ENCODE assay signal across 16 cellular contexts in the genomic region with DNA sequence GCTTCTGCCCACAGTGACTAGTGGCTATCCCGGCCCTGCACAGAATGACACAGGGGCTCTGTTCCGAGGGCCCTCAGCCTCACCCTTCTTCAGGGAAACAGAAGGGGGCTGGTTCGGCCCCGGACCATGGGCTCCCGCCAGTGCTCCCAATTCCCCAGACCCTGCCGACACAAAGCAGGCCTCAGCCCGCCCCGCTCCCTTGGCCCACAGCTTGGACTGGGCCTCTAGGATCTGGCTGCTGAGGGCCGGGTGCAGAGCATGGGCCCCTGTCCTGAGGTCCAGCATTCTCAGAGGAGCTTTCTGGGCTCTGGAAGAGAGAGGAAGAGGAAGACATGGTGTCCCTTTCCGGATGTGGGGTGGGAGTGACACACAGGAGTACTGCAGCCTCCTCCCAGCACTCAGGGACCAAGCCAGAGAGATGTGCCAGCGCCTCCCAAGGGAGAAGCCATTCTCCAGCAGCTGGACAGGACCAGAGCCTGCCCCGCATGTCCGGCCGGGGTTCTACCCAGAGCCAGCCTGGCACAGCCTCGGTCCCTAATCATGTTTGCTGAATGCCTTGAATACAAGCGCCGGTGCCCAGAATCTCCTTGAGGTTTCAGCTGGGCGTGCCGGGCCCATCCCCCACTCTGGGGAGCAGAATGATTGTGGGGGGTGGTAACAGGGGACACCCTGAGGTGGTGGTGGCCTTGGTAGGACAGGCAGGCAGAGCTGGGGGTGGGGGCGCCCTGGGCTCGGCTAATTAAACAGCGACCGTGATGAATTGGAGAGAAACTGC. TPM values are rescaled to one million over a fixed set of nuclear protein-coding genes. Genes with fewer than 3 reads are reported as not detected.
DNase-seq lines count a peak whose midpoint lies in the region; ATAC-seq and TF ChIP-seq lines count a peak whose summit lies in the region.
"Had no signal": no experiment of that assay in that cellular context is flagged by ENCODE, and none has a peak within 500 bp of the region (broad histone marks: within the 10 kb centered on the region; RNA-seq: fewer than 3 reads in every experiment).

No MANE protein-coding gene starts in this region.

- TF ChIP-seq POLR2A in suprapubic skin (IDR thresholded peaks at IDR 0.05) (no peak), sigmoid colon (IDR thresholded peaks at IDR 0.05) (no peak)

- TF ChIP-seq EP300 in suprapubic skin (IDR thresholded peaks at IDR 0.05) (no peak), sigmoid colon (IDR thresholded peaks at IDR 0.05) (no peak)

- 88% methylated on average over 23 of the region's 23 CpGs for WGBS in smooth muscle cell (ENCODE audit: low lambda C conversion rate)
- WGBS in suprapubic skin: 58% methylated on average over 6 of the region's 23 CpGs
- WGBS in sigmoid colon, 2 donors: 79 to 88% methylated on average over 23 of the region's 23 CpGs

- H3K4me2 ChIP-seq in smooth muscle cell: no peak overlapping the region

- no peaks in the 10 kb centered on the region for H3K36me3 ChIP-seq in smooth muscle cell (ENCODE audit: low read depth)
- H3K36me3 ChIP-seq in suprapubic skin: no peaks in the 10 kb centered on the region
- H3K36me3 ChIP-seq in sigmoid colon: no peaks in the 10 kb centered on the region
- H3K36me3 ChIP-seq: Peyer's patch had no signal

- no peaks in the 10 kb centered on the region for H3K79me2 ChIP-seq in smooth muscle cell (ENCODE audit: low read depth)

- no peaks in the 10 kb centered on the region for H3K4me1 ChIP-seq in smooth muscle cell (ENCODE audit: low read depth)
- no peaks in the 10 kb centered on the region for H3K4me1 ChIP-seq in suprapubic skin
- H3K4me1 ChIP-seq in sigmoid colon: peaks cover 0 to 4% (median 3%) of the 10 kb centered on the region in 4 donors

- H3K9me3 ChIP-seq in smooth muscle cell (replicated peaks; ENCODE audit: low read depth) (no peaks in the 10 kb centered on the region), suprapubic skin (no peaks in the 10 kb centered on the region), sigmoid colon (no peaks in the 10 kb centered on the region)
- H3K9me3 ChIP-seq: Peyer's patch had no signal

- H3K9ac ChIP-seq in smooth muscle cell (ENCODE audit: low read depth): no peak overlapping the region

- H3K27ac ChIP-seq in smooth muscle cell (ENCODE audit: low read depth) (peak overlapping the region; percentile 4), suprapubic skin (no peak overlapping the region), sigmoid colon (no peak overlapping the region)
- H3K27ac ChIP-seq: 22Rv1, Peyer's patch had no signal

- H3K4me3 ChIP-seq in smooth muscle cell: no peak overlapping the region
- no peak overlapping the region for H3K4me3 ChIP-seq in suprapubic skin
- no peak overlapping the region for H3K4me3 ChIP-seq in sigmoid colon
- H3K4me3 ChIP-seq: Peyer's patch had no signal

- peak; percentile 11 to 45 (median 33) for DNase-seq in NCI-H1417 (lab: John Stamatoyannopoulos, UW)
- DNase-seq in NCI-H1417 treated with DMSO at 0.1 percent for 48 hours (lab: John Stamatoyannopoulos, UW): no peak
- DNase-seq in OCI-M2 (lab: John Stamatoyannopoulos, UW; ENCODE audit: unreplicated experiment): peak; percentile 55
- peak; percentile 17 for DNase-seq in cerebellum (ENCODE audit: low spot score)
- DNase-seq in smooth muscle cell (lab: John Stamatoyannopoulos, UW; ENCODE audit: unreplicated experiment): no peak
- DNase-seq in suprapubic skin (ENCODE audit: low spot score in 2 of 2): no peak
- DNase-seq in sigmoid colon: no peak
- DNase-seq: C1 segment of cervical spinal cord, DMS153, Peyer's patch, SHP77 had no signal

- H3F3A ChIP-seq in smooth muscle cell (ENCODE audit: low read depth): peaks cover 8% of the 10 kb centered on the region

- H2AFZ ChIP-seq in smooth muscle cell (ENCODE audit: low read depth): no peak overlapping the region

- H3K27me3 ChIP-seq in smooth muscle cell (ENCODE audit: low read depth) (no peaks in the 10 kb centered on the region), suprapubic skin (no peaks in the 10 kb centered on the region), sigmoid colon (no peaks in the 10 kb centered on the region)
- H3K27me3 ChIP-seq: Peyer's patch had no signal

- no peak for ATAC-seq in esophagus mucosa
- ATAC-seq: SK-N-SH treated with all-trans-retinoic acid at 6 μM for 48 hours had no signal

- intact Hi-C loops in sigmoid colon (cut with DNase I): loop anchor here (5.0 to 10.0 kb wide), 2 partner anchors 63 to 315 kb away; a partner anchor contains a TSS

- TF ChIP-seq CTCF in smooth muscle cell (IDR thresholded peaks at IDR 0.05; ENCODE audit: borderline replicate concordance, insufficient read depth, poor library complexity, severe bottlenecking) (no peak), suprapubic skin (IDR thresholded peaks at IDR 0.05) (no peak), sigmoid colon (IDR thresholded peaks at IDR 0.05) (no peak)

- H4K20me1 ChIP-seq in smooth muscle cell (ENCODE audit: low read depth): no peaks in the 10 kb centered on the region

RNA-seq across cellular contexts. Expression of a gene that starts 23.9 kb away (rescaled TPM):
- total RNA-seq in cerebellum (0.64 TPM), smooth muscle cell (0.13 TPM in 1 of 2 replicates, not detected in the other), esophagus mucosa (not detected), suprapubic skin (under 1 TPM in 2 of 4 donors, not detected in 2; 0.15 to 0.97 TPM), sigmoid colon (under 1 TPM in 1 of 4 donors, not detected in 3; 0.28 TPM)
- polyA plus RNA-seq in smooth muscle cell (not detected in 2 replicates), sigmoid colon (under 1 TPM in 1 of 3 donors, not detected in 2; 0.03 TPM)
- total RNA-seq: IMR-90, LHCN-M2, Peyer's patch had no signal

Comparison
In these comparisons a context has a peak if more than half of its experiments do, and no peak if none do; other contexts are left out.
1. DNase-seq: peak in NCI-H1417 (3 of 3), OCI-M2 (single experiment) and cerebellum (single experiment); none in NCI-H1417 treated with DMSO at 0.1 percent for 48 hours (single experiment), smooth muscle cell (single experiment), suprapubic skin (0 of 2) and sigmoid colon (single experiment).